Comparison of ENCODE assay signal across 25 cellular contexts in the genomic region with DNA sequence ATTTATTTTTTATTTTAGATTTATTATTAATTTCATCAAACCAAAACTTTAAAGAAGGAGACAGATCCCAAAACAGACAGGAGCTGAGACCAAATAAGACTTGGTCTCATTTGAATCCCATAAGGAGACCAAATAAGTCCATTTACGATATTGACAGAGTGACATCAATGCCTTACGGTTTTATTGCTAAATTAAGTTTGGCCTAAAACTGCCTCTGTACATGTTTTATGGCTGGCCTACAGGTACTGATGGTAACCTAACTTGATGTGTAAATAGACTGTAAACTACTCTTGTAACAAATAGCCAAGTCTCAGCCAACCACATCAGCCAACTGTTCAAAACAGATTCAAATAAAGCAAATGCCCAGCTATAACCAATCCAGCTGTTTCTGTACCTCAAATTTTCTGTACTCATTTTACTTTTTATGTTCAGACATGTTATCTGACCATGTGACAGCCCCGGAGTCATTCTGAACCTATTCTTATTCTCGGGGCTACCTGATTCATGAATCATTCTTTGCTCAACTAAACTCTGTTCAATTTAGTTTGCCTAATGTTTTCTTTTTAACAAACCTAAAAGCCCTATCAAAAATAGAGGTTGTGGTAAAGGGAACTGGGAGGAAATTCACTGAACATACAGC.
DNase-seq lines count a peak whose midpoint lies in the region; ATAC-seq, FAIRE-seq and TF ChIP-seq lines count a peak whose summit lies in the region.
"Had no signal": no experiment of that assay in that cellular context is flagged by ENCODE, and none has a peak within 500 bp of the region (broad histone marks: within the 10 kb centered on the region; RNA-seq: fewer than 3 reads in every experiment).

No MANE protein-coding gene starts in this region.

- WGBS in GM23248 (ENCODE audit: low coverage in 1 of 2, low lambda C conversion rate in 2 of 2, missing lambda C conversion rate in 2 of 2), 2 experiments, result 80 to 91% methylated on average over 4 of the region's 4 CpGs

- no peak overlapping the region for H3K4me2 ChIP-seq in GM23248 (ENCODE audit: unreplicated experiment)
- H3K4me2 ChIP-seq: KMS-11 had no signal

- no peak for FAIRE-seq in HTR-8/SVneo (lab: Jason Lieb, UNC)
- FAIRE-seq: endothelial cell of umbilical vein had no signal

- peaks cover 11% of the 10 kb centered on the region for H3K36me3 Mint-ChIP-seq in T-helper 17 cell (ENCODE audit: low read depth)
- peaks cover 29% of the 10 kb centered on the region for H3K36me3 Mint-ChIP-seq in stimulated activated effector memory CD8-positive, alpha-beta T cell treated with anti-CD3 and anti-CD28 coated beads, Interleukin-12 subunit alpha, Interleukin-12 subunit beta, amount 100 ng/mL, for 72 hours
- H3K36me3 Mint-ChIP-seq in naive thymus-derived CD4-positive, alpha-beta T cell, result peaks cover 0 to 53% (median 23%) of the 10 kb centered on the region in 5 donors

- H3K4me3 Mint-ChIP-seq in T-helper 17 cell, result peak overlapping the region; percentile 7
- H3K4me3 Mint-ChIP-seq in stimulated activated effector memory CD8-positive, alpha-beta T cell treated with anti-CD3 and anti-CD28 coated beads, Interleukin-12 subunit alpha, Interleukin-12 subunit beta, amount 100 ng/mL, for 72 hours, result no peak overlapping the region
- H3K4me3 Mint-ChIP-seq in naive thymus-derived CD4-positive, alpha-beta T cell, result no peak overlapping the region
- H3K4me3 Mint-ChIP-seq: activated CD4-positive, alpha-beta T cell treated with anti-CD3 and anti-CD28 coated beads, Interleukin-2, amount 10 ng/mL, durations not matched to agents 7 days and 5 days; activated naive CD8-positive, alpha-beta T cell had no signal

- H3K9me3 Mint-ChIP-seq in stimulated activated effector memory CD8-positive, alpha-beta T cell treated with anti-CD3 and anti-CD28 coated beads, Interleukin-12 subunit alpha, Interleukin-12 subunit beta, amount 100 ng/mL, for 72 hours, result no peaks in the 10 kb centered on the region
- H3K9me3 Mint-ChIP-seq in naive thymus-derived CD4-positive, alpha-beta T cell, result no peaks in the 10 kb centered on the region
- H3K9me3 Mint-ChIP-seq: activated CD4-positive, alpha-beta T cell treated with anti-CD3 and anti-CD28 coated beads, Interleukin-2, amount 10 ng/mL, durations not matched to agents 7 days and 5 days had no signal

- H3K27ac Mint-ChIP-seq in T-helper 17 cell, result no peak overlapping the region
- peak overlapping the region; percentile 12 for H3K27ac Mint-ChIP-seq in stimulated activated effector memory CD8-positive, alpha-beta T cell treated with anti-CD3 and anti-CD28 coated beads, Interleukin-12 subunit alpha, Interleukin-12 subunit beta, amount 100 ng/mL, for 72 hours
- no peak overlapping the region for H3K27ac Mint-ChIP-seq in naive thymus-derived CD4-positive, alpha-beta T cell
- H3K27ac Mint-ChIP-seq: activated CD4-positive, alpha-beta T cell treated with anti-CD3 and anti-CD28 coated beads, Interleukin-2, amount 10 ng/mL, durations not matched to agents 7 days and 5 days had no signal

- ATAC-seq in T-helper 17 cell (no peak), foreskin keratinocyte (peak; percentile 77)
- ATAC-seq in stimulated activated effector memory CD8-positive, alpha-beta T cell treated with anti-CD3 and anti-CD28 coated beads, Interleukin-12 subunit alpha, Interleukin-12 subunit beta, amount 100 ng/mL, for 72 hours, result peak; percentile 77
- no peak for ATAC-seq in naive thymus-derived CD4-positive, alpha-beta T cell
- ATAC-seq: left lobe of liver, Panc1, sciatic nerve had no signal

- POLR2A ChIA-PET in naive thymus-derived CD4-positive, alpha-beta T cell (lab: Charles Lee), result no interaction called here

- H2AFZ ChIP-seq in GM23248, result no peak overlapping the region

- H3K36me3 ChIP-seq in naive thymus-derived CD4-positive, alpha-beta T cell (ENCODE audit: control insufficient read depth in 2 of 3, insufficient read depth in 3 of 3, low read length in 3 of 3), result peaks cover 0 to 7% (median 0%) of the 10 kb centered on the region in 3 experiments
- no peaks in the 10 kb centered on the region for H3K36me3 ChIP-seq in GM23248 (ENCODE audit: low read depth)

- no peaks in the 10 kb centered on the region for H4K20me1 ChIP-seq in GM23248 (ENCODE audit: insufficient read depth)

- intact Hi-C loops in naive thymus-derived CD4-positive, alpha-beta T cell (cut with micrococcal nuclease), result no loop called here

- no peak for TF ChIP-seq CTCF in foreskin keratinocyte (conservative IDR thresholded peaks at IDR 0.05)

- no peaks in the 10 kb centered on the region for H3K27me3 Mint-ChIP-seq in T-helper 17 cell
- no peaks in the 10 kb centered on the region for H3K27me3 Mint-ChIP-seq in naive thymus-derived CD4-positive, alpha-beta T cell
- H3K27me3 Mint-ChIP-seq: activated CD4-positive, alpha-beta T cell treated with anti-CD3 and anti-CD28 coated beads, Interleukin-2, amount 10 ng/mL, durations not matched to agents 7 days and 5 days; activated naive CD8-positive, alpha-beta T cell had no signal

- H3K27me3 ChIP-seq in foreskin keratinocyte (no peaks in the 10 kb centered on the region), GM23248 (replicated peaks; ENCODE audit: insufficient read depth) (no peaks in the 10 kb centered on the region)
- no peaks in the 10 kb centered on the region for H3K27me3 ChIP-seq in naive thymus-derived CD4-positive, alpha-beta T cell (ENCODE audit: control insufficient read depth in 2 of 2, insufficient read depth in 2 of 2, low read length in 2 of 2)
- H3K27me3 ChIP-seq: neutrophil, transverse colon had no signal

- H3K9me2 ChIP-seq in GM23248 (ENCODE audit: insufficient read depth), result no peaks in the 10 kb centered on the region

- DNase-seq in LHCN-M2 (ENCODE audit: low read depth), result peak; percentile 50
- DNase-seq in T-helper 17 cell, result no peak
- DNase-seq in foreskin keratinocyte, result peak; percentile 76 to 84
- no peak for DNase-seq in stimulated activated effector memory CD8-positive, alpha-beta T cell treated with anti-CD3 and anti-CD28 coated beads, Interleukin-12 subunit alpha, Interleukin-12 subunit beta, amount 100 ng/mL, for 72 hours (ENCODE audit: low spot score in 2 of 2)
- DNase-seq in naive thymus-derived CD4-positive, alpha-beta T cell, result no peak
- DNase-seq in HTR-8/SVneo (ENCODE audit: insufficient read length, low spot score), result no peak
- DNase-seq in GM23248, result no peak
- DNase-seq: activated CD4-positive, alpha-beta T cell treated with anti-CD3 and anti-CD28 coated beads, Interleukin-2, amount 10 ng/mL, durations not matched to agents 7 days and 5 days; activated effector memory CD4-positive, alpha-beta T cell treated with anti-CD3 and anti-CD28 coated beads, Interleukin-2, amount 50 U/mL, for 16 hours; activated T-cell treated with anti-CD3 and anti-CD28 coated beads, Interleukin-2, amount 50 U/mL, for 1 hour; Caco-2; NCI-H1436; NCI-H2107; NCI-H345; NCI-H69; SIG-M5; stimulated activated CD4-positive, alpha-beta T cell treated with anti-CD3 and anti-CD28 coated beads, Interleukin-4, amount 100 ng/mL, for 4 hours; transverse colon had no signal

- no peaks in the 10 kb centered on the region for H3K79me2 ChIP-seq in GM23248 (ENCODE audit: insufficient read depth)

- in situ Hi-C loops in GM23248 (cut with MboI), result no loop called here

- CTCF ChIA-PET in naive thymus-derived CD4-positive, alpha-beta T cell (lab: Charles Lee), result no interaction called here

- H3F3A ChIP-seq in GM23248 (ENCODE audit: insufficient read depth), result no peaks in the 10 kb centered on the region

- H3K4me1 Mint-ChIP-seq in T-helper 17 cell, result peaks cover 2% of the 10 kb centered on the region
- no peaks in the 10 kb centered on the region for H3K4me1 Mint-ChIP-seq in stimulated activated effector memory CD8-positive, alpha-beta T cell treated with anti-CD3 and anti-CD28 coated beads, Interleukin-12 subunit alpha, Interleukin-12 subunit beta, amount 100 ng/mL, for 72 hours
- H3K4me1 Mint-ChIP-seq in naive thymus-derived CD4-positive, alpha-beta T cell, result peaks cover 0 to 2% (median 0%) of the 10 kb centered on the region in 7 donors
- H3K4me1 Mint-ChIP-seq: activated CD4-positive, alpha-beta T cell treated with anti-CD3 and anti-CD28 coated beads, Interleukin-2, amount 10 ng/mL, durations not matched to agents 7 days and 5 days had no signal

- H3K4me1 ChIP-seq in foreskin keratinocyte (peaks cover 14% of the 10 kb centered on the region), GM23248 (ENCODE audit: insufficient read depth) (no peaks in the 10 kb centered on the region)
- no peaks in the 10 kb centered on the region for H3K4me1 ChIP-seq in naive thymus-derived CD4-positive, alpha-beta T cell (ENCODE audit: control insufficient read depth in 2 of 2, insufficient read depth in 2 of 2, low read length in 2 of 2)
- H3K4me1 ChIP-seq: Caco-2 had no signal

- H3K9me3 ChIP-seq in T-helper 17 cell (ENCODE audit: control insufficient read depth, low read length, poor library complexity, severe bottlenecking) (no peaks in the 10 kb centered on the region), GM23248 (ENCODE audit: low read depth) (no peaks in the 10 kb centered on the region)
- H3K9me3 ChIP-seq in naive thymus-derived CD4-positive, alpha-beta T cell (ENCODE audit: control insufficient read depth in 2 of 3, low read length in 3 of 3), result no peaks in the 10 kb centered on the region
- H3K9me3 ChIP-seq: Caco-2, neutrophil, transverse colon had no signal

- H3K27ac ChIP-seq in foreskin keratinocyte, result peak overlapping the region; percentile 64
- no peak overlapping the region for H3K27ac ChIP-seq in naive thymus-derived CD4-positive, alpha-beta T cell (ENCODE audit: low read depth, low read length)
- H3K27ac ChIP-seq in GM23248, result no peak overlapping the region
- H3K27ac ChIP-seq: KMS-11, neutrophil had no signal

- H3K4me3 ChIP-seq in naive thymus-derived CD4-positive, alpha-beta T cell (ENCODE audit: low read length), result no peak overlapping the region
- H3K4me3 ChIP-seq in GM23248, result no peak overlapping the region
- H3K4me3 ChIP-seq: transverse colon had no signal

- H3K9ac ChIP-seq in GM23248, result no peak overlapping the region
- H3K9ac ChIP-seq: KMS-11 had no signal

Comparison
In these comparisons a context has a peak if more than half of its experiments do, and no peak if none do; other contexts are left out.
1. DNase-seq: peak in LHCN-M2 (single experiment) and foreskin keratinocyte (2 of 2); none in T-helper 17 cell (0 of 3), stimulated activated effector memory CD8-positive, alpha-beta T cell treated with anti-CD3 and anti-CD28 coated beads, Interleukin-12 subunit alpha, Interleukin-12 subunit beta, amount 100 ng/mL, for 72 hours (0 of 2), naive thymus-derived CD4-positive, alpha-beta T cell (0 of 9), HTR-8/SVneo (single experiment) and GM23248 (single experiment).
2. ATAC-seq: peak in foreskin keratinocyte (single experiment) and stimulated activated effector memory CD8-positive, alpha-beta T cell treated with anti-CD3 and anti-CD28 coated beads, Interleukin-12 subunit alpha, Interleukin-12 subunit beta, amount 100 ng/mL, for 72 hours (single experiment); none in T-helper 17 cell (single experiment) and naive thymus-derived CD4-positive, alpha-beta T cell (single experiment).